ENCODE assay signal across 10 cellular contexts in the genomic region with DNA sequence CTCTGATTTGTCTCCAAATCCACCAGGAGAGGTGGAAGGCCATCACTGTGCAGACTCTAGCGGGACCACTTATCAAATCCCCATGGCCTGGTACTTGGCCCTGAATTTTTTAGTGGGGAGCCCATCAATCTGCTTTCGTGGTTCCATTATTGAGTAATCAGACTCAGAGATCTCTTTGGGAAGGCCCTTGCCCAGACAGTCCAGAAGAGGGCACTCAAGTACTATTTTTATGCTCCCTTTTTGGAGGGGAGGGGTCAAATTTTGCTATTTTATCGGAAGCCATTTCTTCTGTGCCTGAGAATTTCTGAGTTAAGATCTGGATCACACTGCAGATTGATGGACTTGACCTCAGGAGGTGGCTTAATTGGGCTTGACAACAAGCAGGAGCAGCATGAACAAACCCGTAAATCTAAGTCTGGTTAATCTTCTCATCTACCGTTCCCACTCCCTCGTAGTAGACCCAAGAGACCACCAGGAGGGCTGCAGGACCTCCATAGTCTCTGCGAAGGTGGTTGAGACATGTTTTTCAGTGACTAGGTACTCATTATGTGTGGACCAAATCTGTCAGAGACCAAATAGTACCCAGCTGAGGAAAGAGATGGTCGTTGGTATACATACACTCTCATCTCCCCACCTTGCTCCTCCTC. TPM values are rescaled to one million over a fixed set of nuclear protein-coding genes. Genes with fewer than 3 reads are reported as not detected.
DNase-seq lines count a peak whose midpoint lies in the region; ATAC-seq, FAIRE-seq and TF ChIP-seq lines count a peak whose summit lies in the region.
"Not testable (repeated sequence)": the region's sequence is repeated elsewhere in the genome, so short reads cannot be mapped to it uniquely, and the experiment has no call there.
"Had no signal": no experiment of that assay in that cellular context is flagged by ENCODE, and none has a peak within 500 bp of the region (broad histone marks: within the 10 kb centered on the region; RNA-seq: fewer than 3 reads in every experiment).

No MANE protein-coding gene starts in this region.

- not testable (repeated sequence) for H2AFZ ChIP-seq in astrocyte (ENCODE audit: low read depth, low read length)

- BruUV-seq in Panc1 (replicated peaks; lab: Mats Ljungman, UMichigan), result not testable (repeated sequence)

- H3K27ac Mint-ChIP-seq in astrocyte (ENCODE audit: unreplicated experiment), result not testable (repeated sequence)

- not testable (repeated sequence) for H4K20me1 ChIP-seq in astrocyte (ENCODE audit: insufficient read depth, low read length)

- CTCF ChIA-PET in Panc1 (lab: Charles Lee), result not testable (repeated sequence)

- not testable (repeated sequence) for H3K36me3 Mint-ChIP-seq in astrocyte (ENCODE audit: low read depth, unreplicated experiment)

- not testable (repeated sequence) for H3K27me3 ChIP-seq in Panc1 (ENCODE audit: control insufficient read depth, insufficient read depth, low read length); astrocyte (ENCODE audit: insufficient read depth, low read length); foreskin keratinocyte; lower lobe of right lung (ENCODE audit: low read depth)

- not testable (repeated sequence) for H3K4me3 ChIP-seq in Panc1 (ENCODE audit: low read depth in 2 of 2, low read length in 2 of 2); astrocyte (ENCODE audit: insufficient read depth, low read depth, low read length); lower lobe of right lung

- H3K27me3 Mint-ChIP-seq in astrocyte (ENCODE audit: low read depth, unreplicated experiment), result not testable (repeated sequence)

- not testable (repeated sequence) for H3K4me2 ChIP-seq in astrocyte (ENCODE audit: low read length)

- not testable (repeated sequence) for H3K27ac ChIP-seq in Panc1 (ENCODE audit: low read length); astrocyte (ENCODE audit: low read depth, low read length); foreskin keratinocyte; lower lobe of right lung

- H3K4me3 Mint-ChIP-seq in astrocyte (ENCODE audit: unreplicated experiment), result not testable (repeated sequence)

- not testable (repeated sequence) for H3K4me1 ChIP-seq in Panc1 (ENCODE audit: control insufficient read depth, insufficient read depth, low read length); astrocyte (ENCODE audit: insufficient read depth, low read length); foreskin keratinocyte; lower lobe of right lung

- in situ Hi-C loops in Panc1 (cut with HindIII; ENCODE audit: low pct_unique_long_range_greater_than_20kb, low sequenced_read_pairs), result not testable (repeated sequence)

- H3K36me3 ChIP-seq in Panc1 (ENCODE audit: control insufficient read depth, insufficient read depth, low read length); astrocyte (ENCODE audit: insufficient read depth, low read length); lower lobe of right lung: not testable (repeated sequence)

- H3K9me3 Mint-ChIP-seq in astrocyte (ENCODE audit: unreplicated experiment), result not testable (repeated sequence)

- H3K9ac ChIP-seq in astrocyte (ENCODE audit: low read length), result not testable (repeated sequence)

- not testable (repeated sequence) for TF ChIP-seq CTCF in Panc1 (IDR thresholded peaks at IDR 0.05); astrocyte (IDR thresholded peaks at IDR 0.05; ENCODE audit: insufficient read depth, low read depth, low read length); foreskin keratinocyte (conservative IDR thresholded peaks at IDR 0.05); lower lobe of right lung (IDR thresholded peaks at IDR 0.05); omental fat pad (IDR thresholded peaks at IDR 0.05)

- DNase-seq in GM18507 (ENCODE audit: extremely low spot score, insufficient read length, low read depth); Panc1 (ENCODE audit: low read depth, low spot score); astrocyte (ENCODE audit: low read depth); foreskin keratinocyte; lower lobe of right lung; omental fat pad (ENCODE audit: low spot score): not testable (repeated sequence)

- POLR2A ChIA-PET in Panc1 (lab: Charles Lee), result not testable (repeated sequence)

- intact Hi-C loops in Panc1 (cut with micrococcal nuclease; ENCODE audit: unreplicated experiment); lower lobe of right lung (cut with DNase I): not testable (repeated sequence)

- H3K79me2 ChIP-seq in astrocyte (ENCODE audit: insufficient read depth, low read length), result not testable (repeated sequence)

- H3K9me3 ChIP-seq in Panc1 (ENCODE audit: control insufficient read depth, insufficient read depth, low read depth, low read length); astrocyte (ENCODE audit: insufficient read depth, low read depth, low read length); lower lobe of right lung: not testable (repeated sequence)

- H3K4me1 Mint-ChIP-seq in astrocyte (ENCODE audit: low read depth, unreplicated experiment), result not testable (repeated sequence)

- ATAC-seq in Panc1, result peak; percentile 80
- peak; percentile 31 for ATAC-seq in foreskin keratinocyte
- ATAC-seq in lower lobe of right lung, result peak; percentile 23 to 50
- ATAC-seq in omental fat pad (ENCODE audit: low FRiP score), result peak; percentile 54

- FAIRE-seq in A204.1 (lab: Jason Lieb, UNC) (peak; percentile 82), GM18507 (lab: Jason Lieb, UNC) (peak; percentile 63), astrocyte (lab: Jason Lieb, UNC) (peak; percentile 68)

RNA-seq across cellular contexts. Expression of a gene that starts 38.3 kb away (rescaled TPM):
- total RNA-seq in Panc1 (2021; ENCODE audit: unreplicated experiment) (0.10 TPM), astrocyte (not detected in 2 replicates), foreskin keratinocyte (not detected in 2 replicates), lower lobe of right lung (not detected), omental fat pad (not detected)
- not detected for polyA plus RNA-seq in Panc1 (2012; ENCODE audit: insufficient read length)
- not detected in 2 replicates for polyA plus RNA-seq in foreskin keratinocyte
- total RNA-seq: CD4-positive, CD25-positive, alpha-beta regulatory T cell; Daoy; HFFc6 had no signal
